In the genomic region with DNA sequence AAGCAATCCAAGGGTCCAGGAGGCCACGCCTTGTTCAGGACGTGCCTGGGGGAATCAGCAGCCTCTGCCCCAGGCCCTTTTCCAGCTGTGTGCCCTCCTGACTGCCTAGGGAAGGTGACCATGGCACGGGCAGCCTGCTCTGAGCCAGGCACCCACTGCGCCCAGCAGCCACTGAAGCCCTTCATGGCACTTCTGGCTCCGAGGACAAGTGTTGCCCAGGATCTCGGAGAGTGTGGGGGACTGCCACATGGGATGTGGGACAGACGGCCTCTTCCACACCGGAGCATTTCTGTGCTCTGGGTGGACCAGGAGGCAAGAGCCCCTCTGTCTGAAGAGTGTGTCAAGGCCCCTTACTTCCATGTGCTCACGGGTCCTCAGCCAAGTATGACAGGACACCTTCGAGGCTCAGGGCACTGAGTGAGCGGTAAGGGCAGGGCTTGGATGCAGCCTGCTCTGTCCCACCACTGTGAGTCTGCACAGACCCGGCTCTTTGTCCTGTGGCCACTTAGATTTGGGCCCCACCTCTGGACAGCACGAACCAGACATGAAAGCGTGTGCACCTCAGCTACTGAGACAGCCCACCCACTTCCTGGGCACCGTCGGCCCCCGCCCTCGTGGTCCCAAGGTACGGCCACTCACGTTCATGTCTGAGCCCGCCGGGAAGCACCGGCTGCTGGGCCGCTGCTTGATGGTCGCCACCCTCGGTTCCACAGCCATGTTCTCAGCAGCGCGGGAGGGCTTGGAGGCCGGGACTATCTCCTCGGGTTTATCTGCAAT, we compare ENCODE assay signal across 24 cellular contexts.
"Had no signal": no experiment of that assay in that cellular context is flagged by ENCODE, and none has a peak within 500 bp of the region (broad histone marks: within the 10 kb centered on the region; RNA-seq: fewer than 3 reads in every experiment).

No MANE protein-coding gene starts in this region.

- H3K27ac ChIP-seq: breast epithelium, gastrocnemius medialis, heart left ventricle, prostate gland, SJSA1, thoracic aorta, VCaP had no signal

- H3K4me1 ChIP-seq: breast epithelium, gastrocnemius medialis, heart left ventricle, prostate gland, SJSA1 had no signal

- ATAC-seq: activated CD4-positive, alpha-beta T cell treated with anti-CD3 and anti-CD28 coated beads for 36 hours; activated T-helper 17 cell treated with anti-CD3 and anti-CD28 coated beads, Interleukin-2, amount 50 U/mL, for 72 hours; esophagus mucosa; heart left ventricle; sciatic nerve; stimulated activated naive B cell treated with anti-CD40 and anti-IgM and Interleukin-4, amounts not matched to agents 10 μg/mL and 1 μg/mL and 100 μg/mL, for 72 hours had no signal

- H3K4me1 Mint-ChIP-seq: activated CD4-positive, alpha-beta T cell treated with anti-CD3 and anti-CD28 coated beads for 36 hours; activated naive CD4-positive, alpha-beta T cell treated with anti-CD3 and anti-CD28 coated beads, Interleukin-2, amount 10 ng/mL, durations not matched to agents 7 days and 5 days; activated T-helper 17 cell treated with anti-CD3 and anti-CD28 coated beads, Interleukin-2, amount 50 U/mL, for 72 hours; nephron progenitor cell had no signal

- H3K27me3 ChIP-seq: breast epithelium, gastrocnemius medialis, heart left ventricle, SJSA1, upper lobe of left lung had no signal

- H3K4me3 Mint-ChIP-seq: activated CD4-positive, alpha-beta memory T cell treated with anti-CD3 and anti-CD28 coated beads for 36 hours; activated CD4-positive, alpha-beta T cell treated with anti-CD3 and anti-CD28 coated beads for 36 hours; activated naive CD4-positive, alpha-beta T cell treated with anti-CD3 and anti-CD28 coated beads, Interleukin-2, amount 10 ng/mL, durations not matched to agents 7 days and 5 days; activated T-helper 17 cell treated with anti-CD3 and anti-CD28 coated beads, Interleukin-2, amount 50 U/mL, for 72 hours; nephron progenitor cell; stimulated activated naive B cell treated with anti-CD40 and anti-IgM and Interleukin-4, amounts not matched to agents 10 μg/mL and 1 μg/mL and 100 μg/mL, for 72 hours had no signal

- H3K9me3 ChIP-seq: gastrocnemius medialis, prostate gland had no signal

- H3K4me3 ChIP-seq: breast epithelium, gastrocnemius medialis, heart left ventricle, prostate gland, SJSA1, thoracic aorta, upper lobe of left lung had no signal

- H3K36me3 Mint-ChIP-seq: activated CD4-positive, alpha-beta memory T cell treated with anti-CD3 and anti-CD28 coated beads for 36 hours; activated naive CD4-positive, alpha-beta T cell treated with anti-CD3 and anti-CD28 coated beads, Interleukin-2, amount 10 ng/mL, durations not matched to agents 7 days and 5 days had no signal

- H3K36me3 ChIP-seq: breast epithelium, gastrocnemius medialis, heart left ventricle, prostate gland, thoracic aorta had no signal

- H3K27ac Mint-ChIP-seq: activated CD4-positive, alpha-beta memory T cell treated with anti-CD3 and anti-CD28 coated beads for 36 hours; activated CD4-positive, alpha-beta T cell treated with anti-CD3 and anti-CD28 coated beads for 36 hours; activated naive CD4-positive, alpha-beta T cell treated with anti-CD3 and anti-CD28 coated beads, Interleukin-2, amount 10 ng/mL, durations not matched to agents 7 days and 5 days; activated T-helper 17 cell treated with anti-CD3 and anti-CD28 coated beads, Interleukin-2, amount 50 U/mL, for 72 hours; nephron progenitor cell; stimulated activated naive B cell treated with anti-CD40 and anti-IgM and Interleukin-4, amounts not matched to agents 10 μg/mL and 1 μg/mL and 100 μg/mL, for 72 hours had no signal

- H3K27me3 Mint-ChIP-seq: activated CD4-positive, alpha-beta T cell treated with anti-CD3 and anti-CD28 coated beads for 36 hours; activated naive CD4-positive, alpha-beta T cell treated with anti-CD3 and anti-CD28 coated beads, Interleukin-2, amount 10 ng/mL, durations not matched to agents 7 days and 5 days had no signal

- DNase-seq: activated CD4-positive, alpha-beta memory T cell treated with anti-CD3 and anti-CD28 coated beads for 36 hours; activated CD4-positive, alpha-beta T cell treated with anti-CD3 and anti-CD28 coated beads for 36 hours; activated naive CD4-positive, alpha-beta T cell treated with anti-CD3 and anti-CD28 coated beads, Interleukin-2, amount 10 ng/mL, durations not matched to agents 7 days and 5 days; activated T-cell treated with anti-CD3 and anti-CD28 coated beads for 4 hours; cerebellar nuclear complex; effector CD4-positive, alpha-beta T cell; kidney glomerular epithelial cell; nephron progenitor cell; occipital lobe; stimulated activated CD4-positive, alpha-beta T cell treated with anti-CD3 and anti-CD28 coated beads, Interleukin-4, amount 100 ng/mL, for 4 hours; stimulated activated naive B cell treated with anti-CD40 and anti-IgM and Interleukin-4, amounts not matched to agents 10 μg/mL and 1 μg/mL and 100 μg/mL, for 72 hours; SW 1271; T-helper 2 cell had no signal
